8 cellular contexts compared by ENCODE assay signal in genomic region chr2:28869494-28870145, GRCh38. TPM values are rescaled to one million over a fixed set of nuclear protein-coding genes. Genes with fewer than 3 reads are reported as not detected.
DNase-seq lines count a peak whose midpoint lies in the region; ATAC-seq and TF ChIP-seq lines count a peak whose summit lies in the region.

No MANE protein-coding gene starts in this region.

- no peaks in the 10 kb centered on the region for H3K27me3 ChIP-seq in OCI-LY1 (ENCODE audit: insufficient read depth, low read length)
- H3K27me3 ChIP-seq in upper lobe of right lung, result no peaks in the 10 kb centered on the region

- ATAC-seq in HG02798 (IDR thresholded peaks at IDR 0.05; ENCODE audit: poor library complexity, unreplicated experiment), result peak; percentile 14
- peak; percentile 28 for ATAC-seq in upper lobe of right lung

- no peaks in the 10 kb centered on the region for H3K9me3 Mint-ChIP-seq in chondrocyte (ENCODE audit: low read depth)

- H3K9me2 ChIP-seq in OCI-LY1 (ENCODE audit: low read depth, low read length), result no peaks in the 10 kb centered on the region

- H3K4me1 Mint-ChIP-seq in chondrocyte (ENCODE audit: low read depth), result peaks cover 36% of the 10 kb centered on the region

- in situ Hi-C loops in GM13977 (cut with MboI; ENCODE audit: low pct_unique_long_range_greater_than_20kb, low sequenced_read_pairs, unreplicated experiment), result no loop called here

- peaks cover 30% of the 10 kb centered on the region for H3K79me2 ChIP-seq in OCI-LY1 (ENCODE audit: insufficient read depth, low read length)

- no peaks in the 10 kb centered on the region for H4K20me1 ChIP-seq in OCI-LY1 (ENCODE audit: insufficient read depth, low read length)

- H3K27ac ChIP-seq in OCI-LY1 (ENCODE audit: low read depth, low read length, poor library complexity, severe bottlenecking) (no peak overlapping the region), mesodermal cell (ENCODE audit: low read depth, low read length, severe bottlenecking) (peak overlapping the region; percentile 78), upper lobe of right lung (peak overlapping the region; percentile 79)

- intact Hi-C loops in upper lobe of right lung (cut with DNase I), result no loop called here

- TF ChIP-seq CTCF in OCI-LY1 (IDR thresholded peaks at IDR 0.05; ENCODE audit: low read length) (no peak), chondrocyte (IDR thresholded peaks at IDR 0.05) (peak; percentile 2), upper lobe of right lung (IDR thresholded peaks at IDR 0.05) (no peak), GM13977 (IDR thresholded peaks at IDR 0.05; ENCODE audit: extremely low read depth, insufficient read depth, missing control alignments) (no peak)

- H2AFZ ChIP-seq in OCI-LY1 (ENCODE audit: low read length), result no peak overlapping the region

- no peaks in the 10 kb centered on the region for H3K36me3 Mint-ChIP-seq in chondrocyte (ENCODE audit: low read depth)

- H3K4me3 ChIP-seq in OCI-LY1 (ENCODE audit: low read depth, low read length, poor library complexity, severe bottlenecking) (peak overlapping the region; percentile 93), mesodermal cell (ENCODE audit: extremely low read depth, insufficient read depth, low read length, poor library complexity, severe bottlenecking) (peak overlapping the region; percentile 95), upper lobe of right lung (peak overlapping the region; percentile 87)

- no peaks in the 10 kb centered on the region for H3K9me3 ChIP-seq in OCI-LY1 (ENCODE audit: low read length)
- H3K9me3 ChIP-seq in mesodermal cell (ENCODE audit: control insufficient read depth, low read length), result no peaks in the 10 kb centered on the region
- H3K9me3 ChIP-seq in upper lobe of right lung, result no peaks in the 10 kb centered on the region

- H3K36me3 ChIP-seq in OCI-LY1 (ENCODE audit: insufficient read depth, low read length) (peaks cover 4% of the 10 kb centered on the region; the same call in 1 of the 2 replicates), mesodermal cell (ENCODE audit: control insufficient read depth, insufficient read depth, low read length) (peaks cover 6% of the 10 kb centered on the region), upper lobe of right lung (no peaks in the 10 kb centered on the region)

- WGBS in mesodermal cell (ENCODE audit: insufficient coverage in 2 of 2), 2 experiments, result 0% methylated on average over 24 to 28 of the region's 29 CpGs

- H3F3A ChIP-seq in OCI-LY1 (ENCODE audit: insufficient read depth, low read length), result no peaks in the 10 kb centered on the region

- H3K4me1 ChIP-seq in OCI-LY1 (ENCODE audit: insufficient read depth, low read length, severe bottlenecking) (peaks cover 34% of the 10 kb centered on the region), mesodermal cell (ENCODE audit: control insufficient read depth, insufficient read depth, low read length, poor library complexity, severe bottlenecking) (peaks cover 3% of the 10 kb centered on the region), upper lobe of right lung (peaks cover 26% of the 10 kb centered on the region)

- peaks cover under 1% of the 10 kb centered on the region for H3K27me3 Mint-ChIP-seq in chondrocyte (ENCODE audit: low read depth)

- DNase-seq in stimulated activated CD4-positive, alpha-beta T cell treated with anti-CD3 and anti-CD28 coated beads, Interleukin-15, amount 100 ng/mL, for 24 hours, result peak; percentile 38
- DNase-seq in stimulated activated CD4-positive, alpha-beta T cell treated with anti-CD3 and anti-CD28 coated beads, Interleukin-12 subunit alpha, Interleukin-12 subunit beta, amount 100 ng/mL, for 4 hours, result no peak
- DNase-seq in chondrocyte (ENCODE audit: low spot score) (peak; percentile 62), upper lobe of right lung (no peak), GM13977 (ENCODE audit: low spot score) (no peak)

- peak overlapping the region; percentile 98 for H3K4me3 Mint-ChIP-seq in chondrocyte (ENCODE audit: unreplicated experiment)

- H3K27ac Mint-ChIP-seq in chondrocyte (ENCODE audit: unreplicated experiment), result peak overlapping the region; percentile 98

- H3K4me2 ChIP-seq in OCI-LY1 (ENCODE audit: low read length), result peak overlapping the region; percentile 85

- H3K9ac ChIP-seq in OCI-LY1 (ENCODE audit: low read length), result peak overlapping the region; percentile 89

RNA-seq across cellular contexts. Expression of gene TRMT61B, which starts 0.5 kb away (rescaled TPM):
- total RNA-seq in chondrocyte, result 8.8 to 12.5 TPM (median 10.1 TPM) in 3 replicates
- 25.2 TPM for polyA plus RNA-seq in mesodermal cell (2013, experiment 1 of 2)
- 19.5 TPM for polyA plus RNA-seq in mesodermal cell (2013, experiment 2 of 2)
- total RNA-seq in upper lobe of right lung, result 12.7 TPM

RNA-seq across cellular contexts. Expression of gene WDR43, which starts 24.8 kb away (rescaled TPM):
- total RNA-seq in chondrocyte, result 37.6 to 44.0 TPM (median 39.3 TPM) in 3 replicates
- 28.1 TPM for polyA plus RNA-seq in mesodermal cell (2013, experiment 1 of 2)
- 29.2 TPM for polyA plus RNA-seq in mesodermal cell (2013, experiment 2 of 2)
- total RNA-seq in upper lobe of right lung, result 27.6 TPM

RNA-seq across cellular contexts. Expression of gene SPDYA, which starts 59.0 kb away (rescaled TPM):
- total RNA-seq in chondrocyte, result 1.6 to 3.4 TPM (median 1.6 TPM) in 3 replicates
- polyA plus RNA-seq in mesodermal cell (2013, experiment 1 of 2), result not detected
- polyA plus RNA-seq in mesodermal cell (2013, experiment 2 of 2), result not detected
- 1.5 TPM for total RNA-seq in upper lobe of right lung

Comparison
In these comparisons a context has a peak if more than half of its experiments do, and no peak if none do; other contexts are left out.
1. DNase-seq: peak in stimulated activated CD4-positive, alpha-beta T cell treated with anti-CD3 and anti-CD28 coated beads, Interleukin-15, amount 100 ng/mL, for 24 hours (single experiment) and chondrocyte (single experiment); none in stimulated activated CD4-positive, alpha-beta T cell treated with anti-CD3 and anti-CD28 coated beads, Interleukin-12 subunit alpha, Interleukin-12 subunit beta, amount 100 ng/mL, for 4 hours (single experiment), upper lobe of right lung (single experiment) and GM13977 (single experiment).
2. Peak in every context shown above with its lines, with median percentiles within 50 percentile points of each other: H3K4me3 ChIP-seq.